27 cellular contexts compared by ENCODE assay signal in genomic region chr5:169221519-169221918, GRCh38.
"Had no signal": no experiment of that assay in that cellular context is flagged by ENCODE, and none has a peak within 500 bp of the region (broad histone marks: within the 10 kb centered on the region; RNA-seq: fewer than 3 reads in every experiment).

No MANE protein-coding gene starts in this region.

- H3K9ac ChIP-seq: neural progenitor cell had no signal

- H3K9me3 Mint-ChIP-seq: immature natural killer cell; naive thymus-derived CD8-positive, alpha-beta T cell; nephron progenitor cell; stimulated activated memory B cell treated with anti-CD40 and anti-IgM and Interleukin-4, amounts not matched to agents 10 μg/mL and 1 μg/mL and 100 μg/mL, for 72 hours had no signal

- H3K4me3 ChIP-seq: left lung, lower lobe of right lung, neural progenitor cell, right atrium auricular region, right lobe of liver, smooth muscle cell, suprapubic skin, thoracic aorta, tibial artery, upper lobe of right lung had no signal

- H3K36me3 ChIP-seq: left lung, lower lobe of right lung, neural progenitor cell, neutrophil, right atrium auricular region, right lobe of liver, suprapubic skin, thoracic aorta, tibial artery, upper lobe of right lung had no signal

- H3K27ac ChIP-seq: left lung, lower lobe of right lung, neural progenitor cell, neutrophil, right atrium auricular region, right lobe of liver, suprapubic skin, thoracic aorta, tibial artery, upper lobe of right lung had no signal

- H3K4me3 Mint-ChIP-seq: immature natural killer cell; naive thymus-derived CD8-positive, alpha-beta T cell; nephron progenitor cell; neural progenitor cell; stimulated activated memory B cell treated with anti-CD40 and anti-IgM and Interleukin-4, amounts not matched to agents 10 μg/mL and 1 μg/mL and 100 μg/mL, for 72 hours had no signal

- H3K4me2 ChIP-seq: neural progenitor cell, smooth muscle cell had no signal

- H3K4me1 ChIP-seq: left lung, lower lobe of right lung, neural progenitor cell, right lobe of liver had no signal

- H3K27me3 ChIP-seq: left lung, neutrophil, right atrium auricular region, right lobe of liver, suprapubic skin, tibial artery, upper lobe of right lung had no signal

- H3K27ac Mint-ChIP-seq: immature natural killer cell; naive thymus-derived CD8-positive, alpha-beta T cell; nephron progenitor cell; neural progenitor cell; progenitor cell of endocrine pancreas; stimulated activated memory B cell treated with anti-CD40 and anti-IgM and Interleukin-4, amounts not matched to agents 10 μg/mL and 1 μg/mL and 100 μg/mL, for 72 hours had no signal

- DNase-seq: immature natural killer cell; kidney; left colon; left lung; lower lobe of right lung; mammary epithelial cell; mesenchymal stem cell; naive thymus-derived CD8-positive, alpha-beta T cell; nephron progenitor cell; occipital lobe; right lobe of liver; stimulated activated CD4-positive, alpha-beta T cell treated with anti-CD3 and anti-CD28 coated beads, Interleukin-1b, Interleukin-23, amount 100 ng/mL, for 48 hours; stimulated activated CD4-positive, alpha-beta T cell treated with anti-CD3 and anti-CD28 coated beads, Interleukin-2, amount 100 ng/mL, for 48 hours; stimulated activated CD4-positive, alpha-beta T cell treated with anti-CD3 and anti-CD28 coated beads, Interleukin-4, amount 100 ng/mL, for 4 hours; stimulated activated CD8-positive, alpha-beta memory T cell treated with anti-CD3 and anti-CD28 coated beads, Interleukin-4, amount 100 ng/mL, for 48 hours; stimulated activated naive CD4-positive, alpha-beta T cell treated with Interleukin-2 at 50 U/mL for 16 hours; tibial artery; trophoblast cell; upper lobe of right lung had no signal

- H3K36me3 Mint-ChIP-seq: immature natural killer cell; naive thymus-derived CD8-positive, alpha-beta T cell; neural progenitor cell; stimulated activated memory B cell treated with anti-CD40 and anti-IgM and Interleukin-4, amounts not matched to agents 10 μg/mL and 1 μg/mL and 100 μg/mL, for 72 hours had no signal

- ATAC-seq: left colon; left lung; lower lobe of right lung; naive thymus-derived CD8-positive, alpha-beta T cell; right lobe of liver; stimulated activated memory B cell treated with anti-CD40 and anti-IgM and Interleukin-4, amounts not matched to agents 10 μg/mL and 1 μg/mL and 100 μg/mL, for 72 hours; upper lobe of right lung had no signal

- H3K27me3 Mint-ChIP-seq: stimulated activated memory B cell treated with anti-CD40 and anti-IgM and Interleukin-4, amounts not matched to agents 10 μg/mL and 1 μg/mL and 100 μg/mL, for 72 hours had no signal

- H3K9me3 ChIP-seq: left lung, lower lobe of right lung, neutrophil, right atrium auricular region, right lobe of liver, suprapubic skin, thoracic aorta, tibial artery, upper lobe of right lung had no signal

- H3K4me1 Mint-ChIP-seq: immature natural killer cell; stimulated activated memory B cell treated with anti-CD40 and anti-IgM and Interleukin-4, amounts not matched to agents 10 μg/mL and 1 μg/mL and 100 μg/mL, for 72 hours had no signal

- H2AFZ ChIP-seq: neural progenitor cell had no signal
